In the genomic region with DNA sequence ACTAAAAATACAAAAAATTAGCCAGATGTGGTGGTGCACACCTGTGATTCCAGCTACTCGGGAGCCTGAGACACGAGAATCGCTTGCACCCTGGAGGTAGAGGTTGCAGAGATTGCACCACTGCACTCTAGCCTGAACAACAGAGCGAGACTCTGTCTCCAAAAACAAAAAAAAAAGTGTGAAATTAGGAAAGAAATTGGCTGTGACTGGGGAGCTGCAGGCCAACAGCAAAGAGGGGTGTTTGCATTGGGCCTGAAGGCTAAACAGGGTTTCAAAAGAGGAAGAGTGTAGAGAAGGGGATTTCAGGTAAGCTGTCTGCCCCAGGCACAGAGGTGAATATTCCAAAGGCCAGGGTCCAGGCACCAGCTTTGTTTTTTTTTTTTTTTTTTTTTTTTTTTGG, we compare ENCODE assay signal across 1 cellular context.
TF ChIP-seq lines count a peak whose summit lies in the region.

No MANE protein-coding gene starts in this region.

TF ChIP-seq in HepG2, 621 proteins besides CTCF, POLR2A, EP300 and RAD21 (continued from another document and continues in another):
- TF ChIP-seq, protein P1, sequence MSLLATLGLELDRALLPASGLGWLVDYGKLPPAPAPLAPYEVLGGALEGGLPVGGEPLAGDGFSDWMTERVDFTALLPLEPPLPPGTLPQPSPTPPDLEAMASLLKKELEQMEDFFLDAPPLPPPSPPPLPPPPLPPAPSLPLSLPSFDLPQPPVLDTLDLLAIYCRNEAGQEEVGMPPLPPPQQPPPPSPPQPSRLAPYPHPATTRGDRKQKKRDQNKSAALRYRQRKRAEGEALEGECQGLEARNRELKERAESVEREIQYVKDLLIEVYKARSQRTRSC (CRISPR knock-in tag; IDR thresholded peaks at IDR 0.05; ENCODE audit: low read depth), result no peak
- no peak for TF ChIP-seq PHB2 (IDR thresholded peaks at IDR 0.05; ENCODE audit: partially characterized antibody)
- TF ChIP-seq, protein P2, sequence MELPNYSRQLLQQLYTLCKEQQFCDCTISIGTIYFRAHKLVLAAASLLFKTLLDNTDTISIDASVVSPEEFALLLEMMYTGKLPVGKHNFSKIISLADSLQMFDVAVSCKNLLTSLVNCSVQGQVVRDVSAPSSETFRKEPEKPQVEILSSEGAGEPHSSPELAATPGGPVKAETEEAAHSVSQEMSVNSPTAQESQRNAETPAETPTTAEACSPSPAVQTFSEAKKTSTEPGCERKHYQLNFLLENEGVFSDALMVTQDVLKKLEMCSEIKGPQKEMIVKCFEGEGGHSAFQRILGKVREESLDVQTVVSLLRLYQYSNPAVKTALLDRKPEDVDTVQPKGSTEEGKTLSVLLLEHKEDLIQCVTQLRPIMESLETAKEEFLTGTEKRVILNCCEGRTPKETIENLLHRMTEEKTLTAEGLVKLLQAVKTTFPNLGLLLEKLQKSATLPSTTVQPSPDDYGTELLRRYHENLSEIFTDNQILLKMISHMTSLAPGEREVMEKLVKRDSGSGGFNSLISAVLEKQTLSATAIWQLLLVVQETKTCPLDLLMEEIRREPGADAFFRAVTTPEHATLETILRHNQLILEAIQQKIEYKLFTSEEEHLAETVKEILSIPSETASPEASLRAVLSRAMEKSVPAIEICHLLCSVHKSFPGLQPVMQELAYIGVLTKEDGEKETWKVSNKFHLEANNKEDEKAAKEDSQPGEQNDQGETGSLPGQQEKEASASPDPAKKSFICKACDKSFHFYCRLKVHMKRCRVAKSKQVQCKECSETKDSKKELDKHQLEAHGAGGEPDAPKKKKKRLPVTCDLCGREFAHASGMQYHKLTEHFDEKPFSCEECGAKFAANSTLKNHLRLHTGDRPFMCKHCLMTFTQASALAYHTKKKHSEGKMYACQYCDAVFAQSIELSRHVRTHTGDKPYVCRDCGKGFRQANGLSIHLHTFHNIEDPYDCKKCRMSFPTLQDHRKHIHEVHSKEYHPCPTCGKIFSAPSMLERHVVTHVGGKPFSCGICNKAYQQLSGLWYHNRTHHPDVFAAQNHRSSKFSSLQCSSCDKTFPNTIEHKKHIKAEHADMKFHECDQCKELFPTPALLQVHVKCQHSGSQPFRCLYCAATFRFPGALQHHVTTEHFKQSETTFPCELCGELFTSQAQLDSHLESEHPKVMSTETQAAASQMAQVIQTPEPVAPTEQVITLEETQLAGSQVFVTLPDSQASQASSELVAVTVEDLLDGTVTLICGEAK (IDR thresholded peaks at IDR 0.05), result no peak
- TF ChIP-seq, protein P2 (CRISPR knock-in tag; IDR thresholded peaks at IDR 0.05), result no peak
- TF ChIP-seq FOXK2 (IDR thresholded peaks at IDR 0.05), result peak; percentile 54; the same call in 1 of the 2 replicates
- TF ChIP-seq U2AF1 (optimal IDR thresholded peaks at IDR 0.05; ENCODE audit: low read depth, low read length), result no peak
- no peak for TF ChIP-seq KDM2A (CRISPR knock-in tag; IDR thresholded peaks at IDR 0.05; ENCODE audit: borderline replicate concordance, low read depth)
- TF ChIP-seq NFE2L2 (IDR thresholded peaks at IDR 0.05; ENCODE audit: low read length), result no peak
- TF ChIP-seq HHEX (CRISPR knock-in tag; IDR thresholded peaks at IDR 0.05), result no peak
- TF ChIP-seq, protein P3, sequence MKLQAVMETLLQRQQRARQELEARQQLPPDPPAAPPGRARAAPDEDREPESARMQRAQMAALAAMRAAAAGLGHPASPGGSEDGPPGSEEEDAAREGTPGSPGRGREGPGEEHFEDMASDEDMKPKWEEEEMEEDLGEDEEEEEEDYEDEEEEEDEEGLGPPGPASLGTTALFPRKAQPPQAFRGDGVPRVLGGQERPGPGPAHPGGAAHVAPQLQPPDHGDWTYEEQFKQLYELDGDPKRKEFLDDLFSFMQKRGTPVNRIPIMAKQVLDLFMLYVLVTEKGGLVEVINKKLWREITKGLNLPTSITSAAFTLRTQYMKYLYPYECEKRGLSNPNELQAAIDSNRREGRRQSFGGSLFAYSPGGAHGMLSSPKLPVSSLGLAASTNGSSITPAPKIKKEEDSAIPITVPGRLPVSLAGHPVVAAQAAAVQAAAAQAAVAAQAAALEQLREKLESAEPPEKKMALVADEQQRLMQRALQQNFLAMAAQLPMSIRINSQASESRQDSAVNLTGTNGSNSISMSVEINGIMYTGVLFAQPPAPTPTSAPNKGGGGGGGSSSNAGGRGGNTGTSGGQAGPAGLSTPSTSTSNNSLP (IDR thresholded peaks at IDR 0.05; ENCODE audit: low read depth, low read length), result no peak
- no peak for TF ChIP-seq ZNF678 (CRISPR knock-in tag; IDR thresholded peaks at IDR 0.05)
- TF ChIP-seq, protein P4, sequence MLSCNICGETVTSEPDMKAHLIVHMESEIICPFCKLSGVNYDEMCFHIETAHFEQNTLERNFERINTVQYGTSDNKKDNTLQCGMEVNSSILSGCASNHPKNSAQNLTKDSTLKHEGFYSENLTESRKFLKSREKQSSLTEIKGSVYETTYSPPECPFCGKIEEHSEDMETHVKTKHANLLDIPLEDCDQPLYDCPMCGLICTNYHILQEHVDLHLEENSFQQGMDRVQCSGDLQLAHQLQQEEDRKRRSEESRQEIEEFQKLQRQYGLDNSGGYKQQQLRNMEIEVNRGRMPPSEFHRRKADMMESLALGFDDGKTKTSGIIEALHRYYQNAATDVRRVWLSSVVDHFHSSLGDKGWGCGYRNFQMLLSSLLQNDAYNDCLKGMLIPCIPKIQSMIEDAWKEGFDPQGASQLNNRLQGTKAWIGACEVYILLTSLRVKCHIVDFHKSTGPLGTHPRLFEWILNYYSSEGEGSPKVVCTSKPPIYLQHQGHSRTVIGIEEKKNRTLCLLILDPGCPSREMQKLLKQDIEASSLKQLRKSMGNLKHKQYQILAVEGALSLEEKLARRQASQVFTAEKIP (CRISPR knock-in tag; IDR thresholded peaks at IDR 0.05; ENCODE audit: borderline replicate concordance), result no peak
- no peak for TF ChIP-seq ZBTB8A (CRISPR knock-in tag; IDR thresholded peaks at IDR 0.05; ENCODE audit: borderline replicate concordance, low read depth)
- TF ChIP-seq, protein P5, sequence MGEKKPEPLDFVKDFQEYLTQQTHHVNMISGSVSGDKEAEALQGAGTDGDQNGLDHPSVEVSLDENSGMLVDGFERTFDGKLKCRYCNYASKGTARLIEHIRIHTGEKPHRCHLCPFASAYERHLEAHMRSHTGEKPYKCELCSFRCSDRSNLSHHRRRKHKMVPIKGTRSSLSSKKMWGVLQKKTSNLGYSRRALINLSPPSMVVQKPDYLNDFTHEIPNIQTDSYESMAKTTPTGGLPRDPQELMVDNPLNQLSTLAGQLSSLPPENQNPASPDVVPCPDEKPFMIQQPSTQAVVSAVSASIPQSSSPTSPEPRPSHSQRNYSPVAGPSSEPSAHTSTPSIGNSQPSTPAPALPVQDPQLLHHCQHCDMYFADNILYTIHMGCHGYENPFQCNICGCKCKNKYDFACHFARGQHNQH (CRISPR knock-in tag; IDR thresholded peaks at IDR 0.05), result no peak
- TF ChIP-seq, protein P6, sequence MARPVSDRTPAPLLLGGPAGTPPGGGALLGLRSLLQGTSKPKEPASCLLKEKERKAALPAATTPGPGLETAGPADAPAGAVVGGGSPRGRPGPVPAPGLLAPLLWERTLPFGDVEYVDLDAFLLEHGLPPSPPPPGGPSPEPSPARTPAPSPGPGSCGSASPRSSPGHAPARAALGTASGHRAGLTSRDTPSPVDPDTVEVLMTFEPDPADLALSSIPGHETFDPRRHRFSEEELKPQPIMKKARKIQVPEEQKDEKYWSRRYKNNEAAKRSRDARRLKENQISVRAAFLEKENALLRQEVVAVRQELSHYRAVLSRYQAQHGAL (CRISPR knock-in tag; IDR thresholded peaks at IDR 0.05; ENCODE audit: not compliant biosample characterization), result no peak
- TF ChIP-seq ZBTB7A (CRISPR knock-in tag; IDR thresholded peaks at IDR 0.05), result no peak
- TF ChIP-seq, protein P7, sequence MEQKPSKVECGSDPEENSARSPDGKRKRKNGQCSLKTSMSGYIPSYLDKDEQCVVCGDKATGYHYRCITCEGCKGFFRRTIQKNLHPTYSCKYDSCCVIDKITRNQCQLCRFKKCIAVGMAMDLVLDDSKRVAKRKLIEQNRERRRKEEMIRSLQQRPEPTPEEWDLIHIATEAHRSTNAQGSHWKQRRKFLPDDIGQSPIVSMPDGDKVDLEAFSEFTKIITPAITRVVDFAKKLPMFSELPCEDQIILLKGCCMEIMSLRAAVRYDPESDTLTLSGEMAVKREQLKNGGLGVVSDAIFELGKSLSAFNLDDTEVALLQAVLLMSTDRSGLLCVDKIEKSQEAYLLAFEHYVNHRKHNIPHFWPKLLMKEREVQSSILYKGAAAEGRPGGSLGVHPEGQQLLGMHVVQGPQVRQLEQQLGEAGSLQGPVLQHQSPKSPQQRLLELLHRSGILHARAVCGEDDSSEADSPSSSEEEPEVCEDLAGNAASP (CRISPR knock-in tag; IDR thresholded peaks at IDR 0.05; ENCODE audit: borderline replicate concordance), result peak; percentile 70; the same call in 1 of the 2 replicates
- TF ChIP-seq GATAD1 (CRISPR knock-in tag; IDR thresholded peaks at IDR 0.05), result no peak
- TF ChIP-seq, protein P8, sequence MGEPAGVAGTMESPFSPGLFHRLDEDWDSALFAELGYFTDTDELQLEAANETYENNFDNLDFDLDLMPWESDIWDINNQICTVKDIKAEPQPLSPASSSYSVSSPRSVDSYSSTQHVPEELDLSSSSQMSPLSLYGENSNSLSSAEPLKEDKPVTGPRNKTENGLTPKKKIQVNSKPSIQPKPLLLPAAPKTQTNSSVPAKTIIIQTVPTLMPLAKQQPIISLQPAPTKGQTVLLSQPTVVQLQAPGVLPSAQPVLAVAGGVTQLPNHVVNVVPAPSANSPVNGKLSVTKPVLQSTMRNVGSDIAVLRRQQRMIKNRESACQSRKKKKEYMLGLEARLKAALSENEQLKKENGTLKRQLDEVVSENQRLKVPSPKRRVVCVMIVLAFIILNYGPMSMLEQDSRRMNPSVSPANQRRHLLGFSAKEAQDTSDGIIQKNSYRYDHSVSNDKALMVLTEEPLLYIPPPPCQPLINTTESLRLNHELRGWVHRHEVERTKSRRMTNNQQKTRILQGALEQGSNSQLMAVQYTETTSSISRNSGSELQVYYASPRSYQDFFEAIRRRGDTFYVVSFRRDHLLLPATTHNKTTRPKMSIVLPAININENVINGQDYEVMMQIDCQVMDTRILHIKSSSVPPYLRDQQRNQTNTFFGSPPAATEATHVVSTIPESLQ (CRISPR knock-in tag; conservative IDR thresholded peaks at IDR 0.05), result no peak
- TF ChIP-seq, protein P9, sequence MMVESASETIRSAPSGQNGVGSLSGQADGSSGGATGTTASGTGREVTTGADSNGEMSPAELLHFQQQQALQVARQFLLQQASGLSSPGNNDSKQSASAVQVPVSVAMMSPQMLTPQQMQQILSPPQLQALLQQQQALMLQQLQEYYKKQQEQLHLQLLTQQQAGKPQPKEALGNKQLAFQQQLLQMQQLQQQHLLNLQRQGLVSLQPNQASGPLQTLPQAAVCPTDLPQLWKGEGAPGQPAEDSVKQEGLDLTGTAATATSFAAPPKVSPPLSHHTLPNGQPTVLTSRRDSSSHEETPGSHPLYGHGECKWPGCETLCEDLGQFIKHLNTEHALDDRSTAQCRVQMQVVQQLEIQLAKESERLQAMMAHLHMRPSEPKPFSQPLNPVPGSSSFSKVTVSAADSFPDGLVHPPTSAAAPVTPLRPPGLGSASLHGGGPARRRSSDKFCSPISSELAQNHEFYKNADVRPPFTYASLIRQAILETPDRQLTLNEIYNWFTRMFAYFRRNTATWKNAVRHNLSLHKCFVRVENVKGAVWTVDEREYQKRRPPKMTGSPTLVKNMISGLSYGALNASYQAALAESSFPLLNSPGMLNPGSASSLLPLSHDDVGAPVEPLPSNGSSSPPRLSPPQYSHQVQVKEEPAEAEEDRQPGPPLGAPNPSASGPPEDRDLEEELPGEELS (CRISPR knock-in tag; IDR thresholded peaks at IDR 0.05), result 0 out of 2 replicates have a peak, but pooled peaks have one; percentile 16
- no peak for TF ChIP-seq ASH2L (IDR thresholded peaks at IDR 0.05; ENCODE audit: insufficient read length, low read depth, low read length)
- peak; percentile 14; the same call in 1 of the 2 replicates for TF ChIP-seq KAT8 (CRISPR knock-in tag; IDR thresholded peaks at IDR 0.05)
- TF ChIP-seq, protein P10, sequence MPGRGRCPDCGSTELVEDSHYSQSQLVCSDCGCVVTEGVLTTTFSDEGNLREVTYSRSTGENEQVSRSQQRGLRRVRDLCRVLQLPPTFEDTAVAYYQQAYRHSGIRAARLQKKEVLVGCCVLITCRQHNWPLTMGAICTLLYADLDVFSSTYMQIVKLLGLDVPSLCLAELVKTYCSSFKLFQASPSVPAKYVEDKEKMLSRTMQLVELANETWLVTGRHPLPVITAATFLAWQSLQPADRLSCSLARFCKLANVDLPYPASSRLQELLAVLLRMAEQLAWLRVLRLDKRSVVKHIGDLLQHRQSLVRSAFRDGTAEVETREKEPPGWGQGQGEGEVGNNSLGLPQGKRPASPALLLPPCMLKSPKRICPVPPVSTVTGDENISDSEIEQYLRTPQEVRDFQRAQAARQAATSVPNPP (CRISPR knock-in tag; IDR thresholded peaks at IDR 0.05), result no peak
- no peak for TF ChIP-seq ZNF737 (CRISPR knock-in tag; IDR thresholded peaks at IDR 0.05; ENCODE audit: borderline replicate concordance)
- TF ChIP-seq SMC3 (IDR thresholded peaks at IDR 0.05; ENCODE audit: low read length), result 0 out of 2 replicates have a peak, but pooled peaks have one; percentile 3
- peak; percentile 30; the same call in 1 of the 2 replicates for TF ChIP-seq HDAC1 (CRISPR knock-in tag; IDR thresholded peaks at IDR 0.05)
